Comparison of ENCODE assay signal across 1 cellular context in genomic region chr3:187998611-187999010, GRCh38.
TF ChIP-seq lines count a peak whose summit lies in the region.

No MANE protein-coding gene starts in this region.

TF ChIP-seq in HepG2, 621 proteins besides CTCF, POLR2A, EP300 and RAD21:
- TF ChIP-seq SRF (IDR thresholded peaks at IDR 0.05; ENCODE audit: low read depth, low read length): no peak
- TF ChIP-seq SCMH1 (CRISPR knock-in tag; IDR thresholded peaks at IDR 0.05; ENCODE audit: borderline replicate concordance): no peak
- no peak for TF ChIP-seq ATF5 (CRISPR knock-in tag; IDR thresholded peaks at IDR 0.05; ENCODE audit: low read depth)
